ENCODE assay signal across 14 cellular contexts in the genomic region with DNA sequence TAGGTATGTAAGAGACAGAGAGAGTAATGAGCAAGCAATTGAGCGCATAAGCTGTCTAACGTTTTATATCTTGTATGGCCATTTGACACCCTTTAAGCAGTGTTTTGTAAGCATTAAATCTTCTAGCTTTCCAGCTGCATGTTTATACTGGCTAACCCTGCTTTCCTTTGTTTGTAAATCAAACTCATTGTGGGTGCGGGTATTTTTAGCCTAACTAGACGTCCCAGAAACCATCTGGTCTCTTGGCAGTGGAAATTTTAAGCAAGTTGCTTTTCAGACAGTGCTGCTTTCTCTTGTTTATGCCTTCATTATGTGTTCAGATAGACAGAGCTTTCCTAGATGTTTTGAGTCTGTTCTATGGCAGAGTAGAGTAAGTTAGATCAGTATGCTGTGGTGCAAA.
DNase-seq lines count a peak whose midpoint lies in the region; ATAC-seq and TF ChIP-seq lines count a peak whose summit lies in the region.
"Had no signal": no experiment of that assay in that cellular context is flagged by ENCODE, and none has a peak within 500 bp of the region (broad histone marks: within the 10 kb centered on the region; RNA-seq: fewer than 3 reads in every experiment).

No MANE protein-coding gene starts in this region.

- H3K9me3 ChIP-seq in BLaER1 (peaks cover 72% of the 10 kb centered on the region), left ventricle myocardium inferior (replicated peaks) (peaks cover 20% of the 10 kb centered on the region), psoas muscle (peaks cover 8% of the 10 kb centered on the region), endodermal cell (ENCODE audit: control insufficient read depth, low read length) (peaks cover 57% of the 10 kb centered on the region)
- H3K9me3 ChIP-seq in naive thymus-derived CD4-positive, alpha-beta T cell (ENCODE audit: control insufficient read depth in 2 of 3, low read length in 3 of 3), result peaks cover 0 to 23% (median 0%) of the 10 kb centered on the region in 3 experiments

- no peaks in the 10 kb centered on the region for H3K27me3 Mint-ChIP-seq in endodermal cell (ENCODE audit: insufficient read depth)
- no peaks in the 10 kb centered on the region for H3K27me3 Mint-ChIP-seq in naive thymus-derived CD4-positive, alpha-beta T cell

- CTCF ChIA-PET in naive thymus-derived CD4-positive, alpha-beta T cell (lab: Charles Lee), result no interaction called here

- in situ Hi-C loops in brain microvascular endothelial cell (cut with HindIII; ENCODE audit: low pct_ligation_motif_present, low sequenced_read_pairs), result no loop called here

- no peak overlapping the region for H3K4me3 Mint-ChIP-seq in endodermal cell
- H3K4me3 Mint-ChIP-seq in naive thymus-derived CD4-positive, alpha-beta T cell, result no peak overlapping the region
- H3K4me3 Mint-ChIP-seq: CD8-positive, alpha-beta T cell had no signal

- ATAC-seq in psoas muscle (peak in 3 of 4 donors; percentile 66 to 68 (median 67)), GM18520 (IDR thresholded peaks at IDR 0.05; ENCODE audit: unreplicated experiment) (no peak)
- ATAC-seq in naive thymus-derived CD4-positive, alpha-beta T cell, result no peak
- ATAC-seq: CD8-positive, alpha-beta T cell; Panc1; stimulated activated naive CD8-positive, alpha-beta T cell treated with anti-CD3 and anti-CD28 coated beads, Interleukin-15, Interleukin-2, amounts not matched to agents 100 U/mL and 50 U/mL, for 24 hours had no signal

- no peak overlapping the region for H3K27ac Mint-ChIP-seq in endodermal cell
- no peak overlapping the region for H3K27ac Mint-ChIP-seq in naive thymus-derived CD4-positive, alpha-beta T cell
- H3K27ac Mint-ChIP-seq: CD8-positive, alpha-beta T cell had no signal

- no peaks in the 10 kb centered on the region for H3K27me3 ChIP-seq in BLaER1
- no peaks in the 10 kb centered on the region for H3K27me3 ChIP-seq in brain microvascular endothelial cell (replicated peaks)
- no peaks in the 10 kb centered on the region for H3K27me3 ChIP-seq in left ventricle myocardium inferior (ENCODE audit: low read depth)
- H3K27me3 ChIP-seq in psoas muscle (ENCODE audit: insufficient read depth in 3 of 3, low read length in 2 of 3), result no peaks in the 10 kb centered on the region
- no peaks in the 10 kb centered on the region for H3K27me3 ChIP-seq in endodermal cell (ENCODE audit: control insufficient read depth, insufficient read depth, low read length, poor library complexity, severe bottlenecking)
- H3K27me3 ChIP-seq in naive thymus-derived CD4-positive, alpha-beta T cell (ENCODE audit: control insufficient read depth in 2 of 2, insufficient read depth in 2 of 2, low read length in 2 of 2), result no peaks in the 10 kb centered on the region

- H3K9ac ChIP-seq in BLaER1, result no peak overlapping the region
- no peak overlapping the region for H3K9ac ChIP-seq in endodermal cell (ENCODE audit: extremely low read depth, low read length, poor library complexity, severe bottlenecking)

- DNase-seq in brain microvascular endothelial cell, result peak; percentile 46
- DNase-seq in left ventricle myocardium inferior, result no peak
- DNase-seq in psoas muscle, result no peak
- no peak for DNase-seq in NCI-H2227 (lab: John Stamatoyannopoulos, UW; ENCODE audit: unreplicated experiment)
- no peak for DNase-seq in endodermal cell
- DNase-seq in naive thymus-derived CD4-positive, alpha-beta T cell, result no peak
- DNase-seq: activated CD4-positive, CD25-positive, alpha-beta regulatory T cell treated with anti-CD3 and anti-CD28 coated beads, Interleukin-2, amount 50 U/mL, for 72 hours; CD8-positive, alpha-beta T cell; stimulated activated naive CD8-positive, alpha-beta T cell treated with anti-CD3 and anti-CD28 coated beads, Interleukin-15, Interleukin-2, amounts not matched to agents 100 U/mL and 50 U/mL, for 24 hours had no signal

- H3K36me3 ChIP-seq in BLaER1 (peaks cover 98% of the 10 kb centered on the region), brain microvascular endothelial cell (replicated peaks) (no peaks in the 10 kb centered on the region), left ventricle myocardium inferior (peaks cover 44% of the 10 kb centered on the region), psoas muscle (ENCODE audit: insufficient read depth in 1 of 2, low read depth in 1 of 2) (peaks cover 5 to 16% of the 10 kb centered on the region in 2 donors), endodermal cell (ENCODE audit: control insufficient read depth, insufficient read depth, low read length) (peaks cover 74% of the 10 kb centered on the region)
- peaks cover 0 to 54% (median 6%) of the 10 kb centered on the region in 3 experiments for H3K36me3 ChIP-seq in naive thymus-derived CD4-positive, alpha-beta T cell (ENCODE audit: control insufficient read depth in 2 of 3, insufficient read depth in 3 of 3, low read length in 3 of 3)

- peaks cover 33% of the 10 kb centered on the region for H3K4me1 Mint-ChIP-seq in endodermal cell
- H3K4me1 Mint-ChIP-seq in naive thymus-derived CD4-positive, alpha-beta T cell, result peaks cover 20 to 41% (median 27%) of the 10 kb centered on the region in 7 donors

- H3K36me3 Mint-ChIP-seq in endodermal cell (ENCODE audit: low read depth), result peaks cover 58% of the 10 kb centered on the region
- peaks cover 46 to 96% (median 83%) of the 10 kb centered on the region in 5 donors for H3K36me3 Mint-ChIP-seq in naive thymus-derived CD4-positive, alpha-beta T cell

- TF ChIP-seq CTCF in brain microvascular endothelial cell (IDR thresholded peaks at IDR 0.05; ENCODE audit: low read depth, low read length, missing control alignments), result no peak
- TF ChIP-seq CTCF in left ventricle myocardium inferior (IDR thresholded peaks at IDR 0.05; ENCODE audit: borderline replicate concordance), result no peak
- TF ChIP-seq CTCF in psoas muscle (IDR thresholded peaks at IDR 0.05), result no peak
- no peak for TF ChIP-seq CTCF in endodermal cell (conservative IDR thresholded peaks at IDR 0.05)

- intact Hi-C loops in left ventricle myocardium inferior (cut with micrococcal nuclease) (no loop called here), psoas muscle (cut with DNase I) (no loop called here)
- intact Hi-C loops in naive thymus-derived CD4-positive, alpha-beta T cell (cut with micrococcal nuclease), result no loop called here

- WGBS in psoas muscle, 3 donors, result 23 to 24% (median 23%) methylated on average over 4 of the region's 4 CpGs
- 96 to 98% methylated on average over 4 of the region's 4 CpGs for WGBS in endodermal cell (ENCODE audit: insufficient coverage in 1 of 2, insufficient read length in 1 of 2), 2 experiments

- peaks cover 41% of the 10 kb centered on the region for H3K9me3 Mint-ChIP-seq in endodermal cell
- H3K9me3 Mint-ChIP-seq in naive thymus-derived CD4-positive, alpha-beta T cell, result peaks cover 4 to 37% (median 22%) of the 10 kb centered on the region in 11 donors

- H3K27ac ChIP-seq in BLaER1 (peak overlapping the region; percentile 56; the same call in 1 of the 2 replicates), brain microvascular endothelial cell (peak overlapping the region; percentile 64), left ventricle myocardium inferior (replicated peaks) (peak overlapping the region; percentile 60), psoas muscle (peak overlapping the region; percentile 48), endodermal cell (ENCODE audit: low read depth, low read length) (no peak overlapping the region)
- H3K27ac ChIP-seq in naive thymus-derived CD4-positive, alpha-beta T cell (ENCODE audit: low read depth, low read length), result no peak overlapping the region

- H3K4me3 ChIP-seq in BLaER1 (no peak overlapping the region), brain microvascular endothelial cell (ENCODE audit: low read depth, low read length) (no peak overlapping the region), left ventricle myocardium inferior (no peak overlapping the region), psoas muscle (no peak overlapping the region), endodermal cell (ENCODE audit: low read length) (no peak overlapping the region)
- no peak overlapping the region for H3K4me3 ChIP-seq in naive thymus-derived CD4-positive, alpha-beta T cell (ENCODE audit: low read length)
- H3K4me3 ChIP-seq: HAP-1, skin epidermis had no signal

- POLR2A ChIA-PET in naive thymus-derived CD4-positive, alpha-beta T cell (lab: Charles Lee), result no interaction called here

- H3K4me1 ChIP-seq in BLaER1 (peaks cover 9% of the 10 kb centered on the region), left ventricle myocardium inferior (peaks cover 53% of the 10 kb centered on the region), psoas muscle (peaks cover 20% of the 10 kb centered on the region), endodermal cell (ENCODE audit: control insufficient read depth, insufficient read depth, low read length) (peaks cover 8% of the 10 kb centered on the region)
- peaks cover 0 to 13% of the 10 kb centered on the region in 2 donors for H3K4me1 ChIP-seq in naive thymus-derived CD4-positive, alpha-beta T cell (ENCODE audit: control insufficient read depth in 2 of 2, insufficient read depth in 2 of 2, low read length in 2 of 2)
- H3K4me1 ChIP-seq: HAP-1 had no signal

- no peaks in the 10 kb centered on the region for H4K20me1 ChIP-seq in BLaER1

- H3K4me2 ChIP-seq in BLaER1, result peak overlapping the region; percentile 27; the same call in 1 of the 2 replicates

Comparison
In these comparisons a context has a peak if more than half of its experiments do, and no peak if none do; other contexts are left out.
1. H3K27ac ChIP-seq: peak in BLaER1 (single experiment), brain microvascular endothelial cell (single experiment), left ventricle myocardium inferior (single experiment) and psoas muscle (single experiment); none in endodermal cell (single experiment) and naive thymus-derived CD4-positive, alpha-beta T cell (single experiment).
2. ATAC-seq: peak in psoas muscle (3 of 4); none in GM18520 (single experiment) and naive thymus-derived CD4-positive, alpha-beta T cell (single experiment).